ENCODE assay signal across 17 cellular contexts in genomic region chr12:108477055-108477880, GRCh38. TPM values are rescaled to one million over a fixed set of nuclear protein-coding genes. Genes with fewer than 3 reads are reported as not detected.
DNase-seq lines count a peak whose midpoint lies in the region; TF ChIP-seq lines count a peak whose summit lies in the region.
"Had no signal": no experiment of that assay in that cellular context is flagged by ENCODE, and none has a peak within 500 bp of the region (broad histone marks: within the 10 kb centered on the region; RNA-seq: fewer than 3 reads in every experiment).

No MANE protein-coding gene starts in this region.

- H3K4me3 ChIP-seq in SJCRH30 (no peak overlapping the region), testis (no peak overlapping the region), suprapubic skin (no peak overlapping the region)
- H3K4me3 ChIP-seq: BLaER1 treated with 17β-estradiol and CSF1 and Interleukin-3, amounts not matched to agents 10 nM and 100 nM had no signal

- CTCF ChIA-PET in activated CD4-positive, alpha-beta memory T cell treated with anti-CD3 and anti-CD28 coated beads, Interleukin-2, amount 10 ng/mL, durations not matched to agents 7 days and 5 days (lab: Charles Lee) = no interaction called here

- no peaks in the 10 kb centered on the region for H3K27me3 ChIP-seq in SJCRH30
- no peaks in the 10 kb centered on the region for H3K27me3 ChIP-seq in testis
- H3K27me3 ChIP-seq in suprapubic skin = peaks cover 38% of the 10 kb centered on the region
- H3K27me3 ChIP-seq: BLaER1 treated with 17β-estradiol and CSF1 and Interleukin-3, amounts not matched to agents 10 nM and 100 nM had no signal

- H3K27me3 Mint-ChIP-seq in activated CD4-positive, alpha-beta memory T cell treated with anti-CD3 and anti-CD28 coated beads, Interleukin-2, amount 10 ng/mL, durations not matched to agents 7 days and 5 days = peaks cover 1% of the 10 kb centered on the region

- H3K9me3 ChIP-seq in SJCRH30 (replicated peaks) (no peaks in the 10 kb centered on the region), testis (no peaks in the 10 kb centered on the region), suprapubic skin (no peaks in the 10 kb centered on the region)
- H3K9me3 ChIP-seq: BLaER1 treated with 17β-estradiol and CSF1 and Interleukin-3, amounts not matched to agents 10 nM and 100 nM had no signal

- H3K4me3 Mint-ChIP-seq in activated CD4-positive, alpha-beta memory T cell treated with anti-CD3 and anti-CD28 coated beads, Interleukin-2, amount 10 ng/mL, durations not matched to agents 7 days and 5 days = no peak overlapping the region

- TF ChIP-seq POLR2A in testis (IDR thresholded peaks at IDR 0.05) (no peak), suprapubic skin (IDR thresholded peaks at IDR 0.05) (no peak)

- TF ChIP-seq EP300 in suprapubic skin (IDR thresholded peaks at IDR 0.05) = no peak

- no peaks in the 10 kb centered on the region for H3K36me3 Mint-ChIP-seq in activated CD4-positive, alpha-beta memory T cell treated with anti-CD3 and anti-CD28 coated beads, Interleukin-2, amount 10 ng/mL, durations not matched to agents 7 days and 5 days (ENCODE audit: low read depth)
- H3K36me3 Mint-ChIP-seq: CD8-positive, alpha-beta memory T cell had no signal

- H3K36me3 ChIP-seq in SJCRH30 (no peaks in the 10 kb centered on the region), testis (ENCODE audit: low read depth, missing control alignments) (no peaks in the 10 kb centered on the region), suprapubic skin (no peaks in the 10 kb centered on the region)
- H3K36me3 ChIP-seq: BLaER1 treated with 17β-estradiol and CSF1 and Interleukin-3, amounts not matched to agents 10 nM and 100 nM had no signal

- peak; percentile 29 for DNase-seq in NCI-H82 (lab: John Stamatoyannopoulos, UW)
- no peak for DNase-seq in NCI-H82 treated with DMSO at 0.1 percent for 48 hours (lab: John Stamatoyannopoulos, UW; ENCODE audit: unreplicated experiment)
- peak; percentile 56 for DNase-seq in NCI-H146 (lab: John Stamatoyannopoulos, UW)
- peak; percentile 9 to 15 for DNase-seq in SJCRH30
- peak; percentile 57 for DNase-seq in testis
- no peak for DNase-seq in suprapubic skin (ENCODE audit: low spot score in 2 of 2)
- no peak for DNase-seq in NCI-H524 treated with DMSO at 0.1 percent for 48 hours (lab: John Stamatoyannopoulos, UW)
- no peak for DNase-seq in activated CD4-positive, alpha-beta memory T cell treated with anti-CD3 and anti-CD28 coated beads, Interleukin-2, amount 10 ng/mL, durations not matched to agents 7 days and 5 days
- DNase-seq: CD8-positive, alpha-beta memory T cell; GOT3; NCI-H1092; NCI-H1694; NCI-H2171; NCI-H446 treated with DMSO at 0.1 percent for 48 hours; SIG-M5; SW 1271 had no signal

- H3K9me3 Mint-ChIP-seq in activated CD4-positive, alpha-beta memory T cell treated with anti-CD3 and anti-CD28 coated beads, Interleukin-2, amount 10 ng/mL, durations not matched to agents 7 days and 5 days = no peaks in the 10 kb centered on the region

- 49 to 68% methylated on average over 11 of the region's 11 CpGs for WGBS in testis, 2 donors
- 78% methylated on average over 11 of the region's 11 CpGs for WGBS in suprapubic skin

- POLR2A ChIA-PET in activated CD4-positive, alpha-beta memory T cell treated with anti-CD3 and anti-CD28 coated beads, Interleukin-2, amount 10 ng/mL, durations not matched to agents 7 days and 5 days (lab: Charles Lee) = no interaction called here

- H3K27ac ChIP-seq in SJCRH30 (no peak overlapping the region), testis (no peak overlapping the region), suprapubic skin (no peak overlapping the region)
- H3K27ac ChIP-seq: BLaER1 treated with 17β-estradiol and CSF1 and Interleukin-3, amounts not matched to agents 10 nM and 100 nM had no signal

- TF ChIP-seq CTCF in testis (IDR thresholded peaks at IDR 0.05) (no peak), suprapubic skin (IDR thresholded peaks at IDR 0.05) (no peak)

- H3K4me1 Mint-ChIP-seq in activated CD4-positive, alpha-beta memory T cell treated with anti-CD3 and anti-CD28 coated beads, Interleukin-2, amount 10 ng/mL, durations not matched to agents 7 days and 5 days = no peaks in the 10 kb centered on the region
- H3K4me1 Mint-ChIP-seq: CD8-positive, alpha-beta memory T cell had no signal

- H3K27ac Mint-ChIP-seq in activated CD4-positive, alpha-beta memory T cell treated with anti-CD3 and anti-CD28 coated beads, Interleukin-2, amount 10 ng/mL, durations not matched to agents 7 days and 5 days = no peak overlapping the region
- H3K27ac Mint-ChIP-seq: CD8-positive, alpha-beta memory T cell had no signal

- intact Hi-C loops in testis (cut with DNase I; ENCODE audit: low total_unique reads) = no loop called here

- H3K4me1 ChIP-seq in SJCRH30 (no peaks in the 10 kb centered on the region), testis (no peaks in the 10 kb centered on the region), suprapubic skin (no peaks in the 10 kb centered on the region)

RNA-seq across cellular contexts. Expression of gene FICD, which starts 37.8 kb away (rescaled TPM):
- 2.4 and 2.9 TPM in 2 replicates for total RNA-seq in SJCRH30 (2014; rRNA removed; shearing (Covaris generic))
- total RNA-seq in testis (10 to 100 TPM; 10.0 to 10.5 TPM), suprapubic skin (1 to 10 TPM; 2.3 to 5.7 (median 3.9) TPM)
- polyA plus RNA-seq in testis (ENCODE audit: insufficient read depth, low read depth, low replicate concordance) = 16.7 TPM
- 1 to 10 TPM; 6.3 to 7.1 TPM for total RNA-seq in activated CD4-positive, alpha-beta memory T cell treated with anti-CD3 and anti-CD28 coated beads, Interleukin-2, amount 10 ng/mL, durations not matched to agents 7 days and 5 days

Comparison
In these comparisons a context has a peak if more than half of its experiments do, and no peak if none do; other contexts are left out.
1. DNase-seq: peak in NCI-H82 (single experiment), NCI-H146 (single experiment), SJCRH30 (2 of 2) and testis (single experiment); none in NCI-H82 treated with DMSO at 0.1 percent for 48 hours (single experiment), suprapubic skin (0 of 2), NCI-H524 treated with DMSO at 0.1 percent for 48 hours (single experiment) and activated CD4-positive, alpha-beta memory T cell treated with anti-CD3 and anti-CD28 coated beads, Interleukin-2, amount 10 ng/mL, durations not matched to agents 7 days and 5 days (single experiment).